23 cellular contexts compared by ENCODE assay signal in genomic region chr6:11491596-11491995, GRCh38. TPM values are rescaled to one million over a fixed set of nuclear protein-coding genes. Genes with fewer than 3 reads are reported as not detected.
DNase-seq lines count a peak whose midpoint lies in the region; ATAC-seq, FAIRE-seq and TF ChIP-seq lines count a peak whose summit lies in the region.
"Had no signal": no experiment of that assay in that cellular context is flagged by ENCODE, and none has a peak within 500 bp of the region (broad histone marks: within the 10 kb centered on the region; RNA-seq: fewer than 3 reads in every experiment).

No MANE protein-coding gene starts in this region.

- ATAC-seq in HG03460 (IDR thresholded peaks at IDR 0.05; ENCODE audit: unreplicated experiment) (peak; percentile 3), activated B cell treated with CpG ODN at 0.5 μM for 24 hours (ENCODE audit: low read depth) (peak; percentile 25), Right ventricle myocardium inferior (no peak)
- peak; percentile 46 for ATAC-seq in stimulated activated memory B cell treated with anti-CD40 and anti-IgM and Interleukin-4, amounts not matched to agents 10 μg/mL and 1 μg/mL and 100 μg/mL, for 72 hours
- ATAC-seq in activated CD4-positive, CD25-positive, alpha-beta regulatory T cell treated with anti-CD3 and anti-CD28 coated beads, Interleukin-2, amount 50 U/mL, for 24 hours = no peak
- ATAC-seq: K562, SK-N-SH treated with all-trans-retinoic acid at 6 μM for 48 hours had no signal

- no peak for TF ChIP-seq CTCF in activated B cell treated with CpG ODN at 0.5 μM for 24 hours (IDR thresholded peaks at IDR 0.05)
- TF ChIP-seq CTCF in testis (IDR thresholded peaks at IDR 0.05) = no peak

- H3K4me3 ChIP-seq in testis = no peak overlapping the region
- H3K4me3 ChIP-seq: GM23248, K562 had no signal

- no peaks in the 10 kb centered on the region for H3K36me3 Mint-ChIP-seq in activated B cell treated with CpG ODN at 0.5 μM for 24 hours (ENCODE audit: low read depth)
- no peaks in the 10 kb centered on the region for H3K36me3 Mint-ChIP-seq in stimulated activated memory B cell treated with anti-CD40 and anti-IgM and Interleukin-4, amounts not matched to agents 10 μg/mL and 1 μg/mL and 100 μg/mL, for 72 hours
- H3K36me3 Mint-ChIP-seq: CD4-positive, CD25-positive, alpha-beta regulatory T cell had no signal

- peaks cover 2% of the 10 kb centered on the region for H3K4me1 Mint-ChIP-seq in activated B cell treated with CpG ODN at 0.5 μM for 24 hours
- H3K4me1 Mint-ChIP-seq in stimulated activated memory B cell treated with anti-CD40 and anti-IgM and Interleukin-4, amounts not matched to agents 10 μg/mL and 1 μg/mL and 100 μg/mL, for 72 hours = peaks cover 12% of the 10 kb centered on the region

- no peak overlapping the region for H3K27ac ChIP-seq in testis
- H3K27ac ChIP-seq: GM23248 had no signal

- no peaks in the 10 kb centered on the region for H3K9me3 Mint-ChIP-seq in activated B cell treated with CpG ODN at 0.5 μM for 24 hours
- no peaks in the 10 kb centered on the region for H3K9me3 Mint-ChIP-seq in stimulated activated memory B cell treated with anti-CD40 and anti-IgM and Interleukin-4, amounts not matched to agents 10 μg/mL and 1 μg/mL and 100 μg/mL, for 72 hours
- H3K9me3 Mint-ChIP-seq: CD4-positive, CD25-positive, alpha-beta regulatory T cell had no signal

- H3K27me3 Mint-ChIP-seq in activated B cell treated with CpG ODN at 0.5 μM for 24 hours = no peaks in the 10 kb centered on the region
- H3K27me3 Mint-ChIP-seq in stimulated activated memory B cell treated with anti-CD40 and anti-IgM and Interleukin-4, amounts not matched to agents 10 μg/mL and 1 μg/mL and 100 μg/mL, for 72 hours = no peaks in the 10 kb centered on the region
- H3K27me3 Mint-ChIP-seq: CD4-positive, CD25-positive, alpha-beta regulatory T cell had no signal

- WGBS in testis, 2 donors = 55 to 83% methylated on average over 7 of the region's 7 CpGs

- H3K36me3 ChIP-seq in testis (ENCODE audit: low read depth, missing control alignments) = no peaks in the 10 kb centered on the region

- no peaks in the 10 kb centered on the region for H3K27me3 ChIP-seq in testis

- TF ChIP-seq POLR2A in GM12892 (IDR thresholded peaks at IDR 0.05; ENCODE audit: low read depth, low read length) (no peak), testis (IDR thresholded peaks at IDR 0.05) (no peak)

- H3K4me1 ChIP-seq in testis = peaks cover 16% of the 10 kb centered on the region

- POLR2A ChIA-PET in activated B cell treated with CpG ODN at 0.5 μM for 24 hours (lab: Charles Lee) = interaction anchor here (0.8 to 5.6 kb wide), 5 partner anchors 32 to 259 kb away, joined by 3 to 40 read pairs (median 7); partner anchors contain the start of gene NEDD9

- DNase-seq in GM12892 (ENCODE audit: insufficient read length) (no peak), activated B cell treated with CpG ODN at 0.5 μM for 24 hours (no peak), testis (no peak), Right ventricle myocardium inferior (ENCODE audit: missing footprints) (no peak), activated gamma-delta T cell treated with Interleukin-2 at 50 U/mL for 16 hours (no peak)
- DNase-seq: CD4-positive, CD25-positive, alpha-beta regulatory T cell; COR-L47; GDM1; NCI-H1417; NCI-H187; NCI-H2107; NCI-H510A; NCI-H748 treated with DMSO at 0.1 percent for 48 hours; NK-92 treated with Interleukin-12 subunit alpha and Interleukin-12 subunit beta, amount 100 ng/mL, for 24 hours; SIG-M5; T-helper 1 cell; T-helper 9 cell had no signal

- no peak overlapping the region for H3K4me3 Mint-ChIP-seq in activated B cell treated with CpG ODN at 0.5 μM for 24 hours
- no peak overlapping the region for H3K4me3 Mint-ChIP-seq in stimulated activated memory B cell treated with anti-CD40 and anti-IgM and Interleukin-4, amounts not matched to agents 10 μg/mL and 1 μg/mL and 100 μg/mL, for 72 hours
- H3K4me3 Mint-ChIP-seq: CD4-positive, CD25-positive, alpha-beta regulatory T cell had no signal

- intact Hi-C loops in activated B cell treated with CpG ODN at 0.5 μM for 24 hours (cut with micrococcal nuclease) (no loop called here), testis (cut with DNase I; ENCODE audit: low total_unique reads) (no loop called here), Right ventricle myocardium inferior (cut with DNase I) (loop anchor here (10.0 kb wide), 3 partner anchors 127 to 537 kb away; no protein-coding TSS in a partner anchor)

- H3K27ac Mint-ChIP-seq in activated B cell treated with CpG ODN at 0.5 μM for 24 hours = no peak overlapping the region
- no peak overlapping the region for H3K27ac Mint-ChIP-seq in stimulated activated memory B cell treated with anti-CD40 and anti-IgM and Interleukin-4, amounts not matched to agents 10 μg/mL and 1 μg/mL and 100 μg/mL, for 72 hours
- H3K27ac Mint-ChIP-seq: CD4-positive, CD25-positive, alpha-beta regulatory T cell had no signal

- peak; percentile 80 for FAIRE-seq in GM12892 (lab: Jason Lieb, UNC)

- CTCF ChIA-PET in activated B cell treated with CpG ODN at 0.5 μM for 24 hours (lab: Charles Lee) = interaction anchor here (0.9 to 1.1 kb wide), 4 partner anchors 118 to 347 kb away, joined by 3 to 10 read pairs (median 4); no protein-coding TSS in a partner anchor

- H3K9me3 ChIP-seq in testis = no peaks in the 10 kb centered on the region

RNA-seq across cellular contexts. Expression of gene TMEM170B, which starts 46.0 kb away (rescaled TPM):
- polyA plus RNA-seq in GM12892 (2012; ENCODE audit: missing spikeins) = 5.6 TPM
- total RNA-seq in activated B cell treated with CpG ODN at 0.5 μM for 24 hours = 2.6 and 2.8 TPM in 2 replicates
- total RNA-seq in testis = 1 to 10 TPM; 6.5 to 8.0 TPM
- 5.6 TPM for polyA plus RNA-seq in testis (ENCODE audit: insufficient read depth, low read depth, low replicate concordance)
- 4.8 TPM for total RNA-seq in Right ventricle myocardium inferior

Comparison
In these comparisons a context has a peak if more than half of its experiments do, and no peak if none do; other contexts are left out.
1. ATAC-seq: peak in HG03460 (single experiment), activated B cell treated with CpG ODN at 0.5 μM for 24 hours (single experiment) and stimulated activated memory B cell treated with anti-CD40 and anti-IgM and Interleukin-4, amounts not matched to agents 10 μg/mL and 1 μg/mL and 100 μg/mL, for 72 hours (single experiment); none in Right ventricle myocardium inferior (single experiment) and activated CD4-positive, CD25-positive, alpha-beta regulatory T cell treated with anti-CD3 and anti-CD28 coated beads, Interleukin-2, amount 50 U/mL, for 24 hours (0 of 2).